Comparison of ENCODE assay signal across 1 cellular context in genomic region chr17:82386881-82387498, GRCh38.
TF ChIP-seq lines count a peak whose summit lies in the region.

No MANE protein-coding gene starts in this region.

TF ChIP-seq in HepG2, 621 proteins besides CTCF, POLR2A, EP300 and RAD21:
- TF ChIP-seq TERF1 (CRISPR knock-in tag; IDR thresholded peaks at IDR 0.05): no peak
- TF ChIP-seq ZNF30 (CRISPR knock-in tag; IDR thresholded peaks at IDR 0.05): no peak
- TF ChIP-seq ZNF687 (CRISPR knock-in tag; IDR thresholded peaks at IDR 0.05): 0 out of 2 replicates have a peak, but pooled peaks have one; percentile 25
- peak; percentile 17; the same call in 1 of the 2 replicates for TF ChIP-seq NFKB2 (CRISPR knock-in tag; IDR thresholded peaks at IDR 0.05; ENCODE audit: borderline replicate concordance)
